Comparison of ENCODE assay signal across 12 cellular contexts in genomic region chr16:28303132-28303531, GRCh38. TPM values are rescaled to one million over a fixed set of nuclear protein-coding genes. Genes with fewer than 3 reads are reported as not detected.
A peak's percentile ranks its signal among the peaks of the same experiment; 100 is the strongest.
DNase-seq lines count a peak whose midpoint lies in the region; ATAC-seq, FAIRE-seq and TF ChIP-seq lines count a peak whose summit lies in the region.
"Had no signal": no experiment of that assay in that cellular context is flagged by ENCODE, and none has a peak within 500 bp of the region (broad histone marks: within the 10 kb centered on the region; RNA-seq: fewer than 3 reads in every experiment).

No MANE protein-coding gene starts in this region.

- no peak for DNase-seq in natural killer cell
- DNase-seq in natural killer cell treated with Interleukin-12 subunit alpha and Interleukin-12 subunit beta and Interleukin-15 and Interleukin-18, amount 100 ng/mL, for 72 hours (ENCODE audit: low spot score), result no peak
- DNase-seq in naive thymus-derived CD8-positive, alpha-beta T cell, result no peak
- DNase-seq in RCC 7860 (ENCODE audit: low spot score), result no peak
- no peak for DNase-seq in ecto neural progenitor cell (ENCODE audit: low spot score)
- no peak for DNase-seq in DMS153 (lab: John Stamatoyannopoulos, UW)
- DNase-seq: ACHN; Caco-2; CD4-positive, CD25-positive, alpha-beta regulatory T cell had no signal

- POLR2A ChIA-PET in naive thymus-derived CD8-positive, alpha-beta T cell (lab: Charles Lee), result interaction anchor here (29.8 to 31.4 kb wide), 2 partner anchors 3 to 14 kb away, joined by 888 read pairs; partner anchors contain the start of gene SBK1

- no peak for TF ChIP-seq CTCF in natural killer cell (IDR thresholded peaks at IDR 0.05)

- H3K36me3 Mint-ChIP-seq in natural killer cell, result no peaks in the 10 kb centered on the region
- H3K36me3 Mint-ChIP-seq in natural killer cell treated with Interleukin-12 subunit alpha and Interleukin-12 subunit beta and Interleukin-15 and Interleukin-18, amount 100 ng/mL, for 72 hours, result no peaks in the 10 kb centered on the region
- H3K36me3 Mint-ChIP-seq in activated T-helper 17 cell treated with anti-CD3 and anti-CD28 coated beads, Interleukin-2, amount 50 U/mL, for 72 hours (ENCODE audit: low read depth), result peaks cover 6% of the 10 kb centered on the region
- H3K36me3 Mint-ChIP-seq in naive thymus-derived CD8-positive, alpha-beta T cell, result peaks cover 0 to 28% (median 13%) of the 10 kb centered on the region in 3 donors

- no peak for ATAC-seq in natural killer cell
- ATAC-seq in natural killer cell treated with Interleukin-12 subunit alpha and Interleukin-12 subunit beta and Interleukin-15 and Interleukin-18, amount 100 ng/mL, for 72 hours, result no peak
- peak; percentile 84 for ATAC-seq in activated T-helper 17 cell treated with anti-CD3 and anti-CD28 coated beads, Interleukin-2, amount 50 U/mL, for 72 hours (replicated peaks)
- ATAC-seq in naive thymus-derived CD8-positive, alpha-beta T cell, result no peak
- ATAC-seq: HCT116, K562 had no signal

- no peaks in the 10 kb centered on the region for H3K27me3 Mint-ChIP-seq in natural killer cell (ENCODE audit: low read depth in 2 of 2)
- H3K27me3 Mint-ChIP-seq in natural killer cell treated with Interleukin-12 subunit alpha and Interleukin-12 subunit beta and Interleukin-15 and Interleukin-18, amount 100 ng/mL, for 72 hours, result no peaks in the 10 kb centered on the region
- H3K27me3 Mint-ChIP-seq in activated T-helper 17 cell treated with anti-CD3 and anti-CD28 coated beads, Interleukin-2, amount 50 U/mL, for 72 hours, result no peaks in the 10 kb centered on the region
- H3K27me3 Mint-ChIP-seq in naive thymus-derived CD8-positive, alpha-beta T cell, result no peaks in the 10 kb centered on the region

- H3K27ac Mint-ChIP-seq in natural killer cell, result peak overlapping the region; percentile 64 to 80
- H3K27ac Mint-ChIP-seq in natural killer cell treated with Interleukin-12 subunit alpha and Interleukin-12 subunit beta and Interleukin-15 and Interleukin-18, amount 100 ng/mL, for 72 hours, result no peak overlapping the region
- H3K27ac Mint-ChIP-seq in activated T-helper 17 cell treated with anti-CD3 and anti-CD28 coated beads, Interleukin-2, amount 50 U/mL, for 72 hours, result peak overlapping the region; percentile 3
- peak overlapping the region in 9 of 10 donors; percentile 56 to 87 (median 77) for H3K27ac Mint-ChIP-seq in naive thymus-derived CD8-positive, alpha-beta T cell

- intact Hi-C loops in natural killer cell (cut with micrococcal nuclease), result loop anchor here (10.0 kb wide), 1 partner anchor 192 kb away; the partner anchor contains the start of genes APOBR and CLN3

- no peak for FAIRE-seq in RCC 7860 (lab: Jason Lieb, UNC)
- FAIRE-seq: K562 had no signal

- no peak overlapping the region for H3K4me3 Mint-ChIP-seq in natural killer cell
- no peak overlapping the region for H3K4me3 Mint-ChIP-seq in natural killer cell treated with Interleukin-12 subunit alpha and Interleukin-12 subunit beta and Interleukin-15 and Interleukin-18, amount 100 ng/mL, for 72 hours
- no peak overlapping the region for H3K4me3 Mint-ChIP-seq in activated T-helper 17 cell treated with anti-CD3 and anti-CD28 coated beads, Interleukin-2, amount 50 U/mL, for 72 hours
- no peak overlapping the region for H3K4me3 Mint-ChIP-seq in naive thymus-derived CD8-positive, alpha-beta T cell

- no peaks in the 10 kb centered on the region for H3K9me3 Mint-ChIP-seq in natural killer cell
- H3K9me3 Mint-ChIP-seq in natural killer cell treated with Interleukin-12 subunit alpha and Interleukin-12 subunit beta and Interleukin-15 and Interleukin-18, amount 100 ng/mL, for 72 hours, result no peaks in the 10 kb centered on the region
- no peaks in the 10 kb centered on the region for H3K9me3 Mint-ChIP-seq in activated T-helper 17 cell treated with anti-CD3 and anti-CD28 coated beads, Interleukin-2, amount 50 U/mL, for 72 hours
- H3K9me3 Mint-ChIP-seq in naive thymus-derived CD8-positive, alpha-beta T cell, result no peaks in the 10 kb centered on the region
- H3K9me3 Mint-ChIP-seq: CD4-positive, CD25-positive, alpha-beta regulatory T cell had no signal

- H3K4me1 Mint-ChIP-seq in natural killer cell, result peaks cover 69 to 77% of the 10 kb centered on the region in 2 donors
- peaks cover 21 to 42% of the 10 kb centered on the region in 2 donors for H3K4me1 Mint-ChIP-seq in natural killer cell treated with Interleukin-12 subunit alpha and Interleukin-12 subunit beta and Interleukin-15 and Interleukin-18, amount 100 ng/mL, for 72 hours (ENCODE audit: low read depth in 2 of 2)
- peaks cover 25% of the 10 kb centered on the region for H3K4me1 Mint-ChIP-seq in activated T-helper 17 cell treated with anti-CD3 and anti-CD28 coated beads, Interleukin-2, amount 50 U/mL, for 72 hours
- peaks cover 35 to 87% (median 71%) of the 10 kb centered on the region in 4 donors for H3K4me1 Mint-ChIP-seq in naive thymus-derived CD8-positive, alpha-beta T cell

RNA-seq across cellular contexts. Expression of gene SBK1, which starts 10.8 kb away (rescaled TPM):
- total RNA-seq in natural killer cell, result 10 to 100 TPM; 59.3 to 60.9 (median 59.8) TPM
- 1 to 10 TPM; 1.1 TPM for total RNA-seq in natural killer cell treated with Interleukin-12 subunit alpha and Interleukin-12 subunit beta and Interleukin-15 and Interleukin-18, amount 100 ng/mL, for 72 hours
- total RNA-seq in activated T-helper 17 cell treated with anti-CD3 and anti-CD28 coated beads, Interleukin-2, amount 50 U/mL, for 72 hours, result 10 to 100 TPM in 1 of 2 donors, 1 to 10 TPM in 1; 1.7 to 17.6 TPM
- total RNA-seq in naive thymus-derived CD8-positive, alpha-beta T cell, result 10 to 100 TPM; 20.6 to 21.3 TPM
- 10 to 100 TPM in 1 of 3 donors, 1 to 10 TPM in 2; 5.7 to 19.9 (median 7.4) TPM for polyA plus RNA-seq in naive thymus-derived CD8-positive, alpha-beta T cell

Comparison
In these comparisons a context has a peak if more than half of its experiments do, and no peak if none do; other contexts are left out.
1. H3K27ac Mint-ChIP-seq: peak in natural killer cell (2 of 2), activated T-helper 17 cell treated with anti-CD3 and anti-CD28 coated beads, Interleukin-2, amount 50 U/mL, for 72 hours (single experiment) and naive thymus-derived CD8-positive, alpha-beta T cell (9 of 10); none in natural killer cell treated with Interleukin-12 subunit alpha and Interleukin-12 subunit beta and Interleukin-15 and Interleukin-18, amount 100 ng/mL, for 72 hours (0 of 2).